In genomic region chr3:47705391-47705790, GRCh38 we compare ENCODE assay signal across 1 cellular context.
TF ChIP-seq lines count a peak whose summit lies in the region.

No MANE protein-coding gene starts in this region.

TF ChIP-seq in GM23338, 12 proteins besides CTCF, POLR2A, EP300 and RAD21 (continued from another document):
- TF ChIP-seq ZNF462 (CRISPR knock-in tag; IDR thresholded peaks at IDR 0.05) (no peak), CREB1 (CRISPR knock-in tag; IDR thresholded peaks at IDR 0.05; ENCODE audit: low read depth) (no peak), EZH2 (IDR thresholded peaks at IDR 0.05; ENCODE audit: low read depth, unreplicated experiment) (no peak), POLR2AphosphoS5 (IDR thresholded peaks at IDR 0.05; ENCODE audit: low read depth) (no peak)
